In genomic region chr10:91996266-91996665, GRCh38 we compare ENCODE assay signal across 20 cellular contexts.
"Had no signal": no experiment of that assay in that cellular context is flagged by ENCODE, and none has a peak within 500 bp of the region (broad histone marks: within the 10 kb centered on the region; RNA-seq: fewer than 3 reads in every experiment).

No MANE protein-coding gene starts in this region.

- H3K27me3 ChIP-seq: MG63, SJSA1 had no signal

- H3K27ac ChIP-seq: SJSA1, SK-N-MC had no signal

- H3K4me3 ChIP-seq: MG63, SJSA1, SK-N-MC had no signal

- DNase-seq: IMR-90, Karpas-422, KG1, MG63, NCI-H1092, NCI-H1105 treated with DMSO at 0.1 percent for 48 hours, NCI-H1417 treated with DMSO at 0.1 percent for 48 hours, NCI-H146, NCI-H1694 treated with DMSO at 0.1 percent for 48 hours, NCI-H1930, NCI-H2081, NCI-H2227 treated with DMSO at 0.1 percent for 48 hours, NCI-H524, NCI-H69, NCI-H774, Right ventricle myocardium superior, RPMI8226, SIG-M5 had no signal
